In the genomic region with DNA sequence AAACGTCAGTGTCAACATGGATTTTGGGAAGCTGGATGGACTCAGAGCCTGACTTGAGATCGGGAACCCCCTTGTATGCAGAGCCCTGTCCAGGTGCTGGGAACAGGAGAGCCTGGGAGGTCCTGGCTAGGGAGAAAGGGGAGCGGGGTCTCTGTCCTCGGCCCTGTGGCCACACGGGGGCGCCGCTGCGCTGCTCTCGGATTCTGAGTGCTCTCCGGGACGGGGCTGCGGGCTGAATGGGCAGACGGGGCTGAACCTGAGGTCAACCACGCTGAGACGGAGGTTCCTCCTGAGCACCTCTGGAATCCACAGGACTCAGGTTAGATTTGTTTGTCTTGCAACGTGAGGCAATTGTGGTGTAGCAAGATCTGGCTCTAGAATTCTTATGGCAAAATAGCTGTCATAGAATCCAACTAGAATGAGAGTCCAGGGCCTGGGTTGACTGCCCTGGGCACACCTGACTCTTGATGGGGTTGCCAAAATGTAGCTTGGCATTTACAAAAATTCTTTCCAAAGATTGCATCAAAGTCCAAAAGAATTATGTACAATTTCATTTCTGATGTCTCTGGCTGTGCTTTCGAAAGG, we compare ENCODE assay signal across 8 cellular contexts. TPM values are rescaled to one million over a fixed set of nuclear protein-coding genes. Genes with fewer than 3 reads are reported as not detected.
DNase-seq lines count a peak whose midpoint lies in the region; ATAC-seq, FAIRE-seq and TF ChIP-seq lines count a peak whose summit lies in the region.

No MANE protein-coding gene starts in this region.

- no peak overlapping the region for H2AFZ ChIP-seq in endothelial cell of umbilical vein (ENCODE audit: low read depth, low read length)
- no peak overlapping the region for H2AFZ ChIP-seq in neural progenitor cell (replicated peaks)

- BruUV-seq in endothelial cell of umbilical vein (replicated peaks; lab: Mats Ljungman, UMichigan), result no TSS peak

- ATAC-seq in aorta (ENCODE audit: low FRiP score), result peak; percentile 57
- no peak for ATAC-seq in HG02852 (IDR thresholded peaks at IDR 0.05; ENCODE audit: unreplicated experiment)
- no peak for ATAC-seq in HG03469 (IDR thresholded peaks at IDR 0.05; ENCODE audit: unreplicated experiment)

- H3K4me1 Mint-ChIP-seq in neural progenitor cell, result no peaks in the 10 kb centered on the region

- H3K9me2 ChIP-seq in DOHH2 (replicated peaks; ENCODE audit: control insufficient read depth, low read length), result no peaks in the 10 kb centered on the region

- H4K20me1 ChIP-seq in DOHH2 (ENCODE audit: control insufficient read depth, insufficient read depth, low read depth, low read length) (no peaks in the 10 kb centered on the region), endothelial cell of umbilical vein (replicated peaks; ENCODE audit: control insufficient read depth, extremely low read depth, insufficient read depth, low read length) (no peaks in the 10 kb centered on the region), neural progenitor cell (ENCODE audit: low read depth) (no peaks in the 10 kb centered on the region)

- no peaks in the 10 kb centered on the region for H3K9me3 ChIP-seq in DOHH2 (ENCODE audit: control insufficient read depth, insufficient read depth, low read length)
- no peaks in the 10 kb centered on the region for H3K9me3 ChIP-seq in endothelial cell of umbilical vein (replicated peaks; ENCODE audit: control insufficient read depth, insufficient read depth, low read length)
- no peaks in the 10 kb centered on the region for H3K9me3 ChIP-seq in neural progenitor cell (ENCODE audit: low read depth)
- no peaks in the 10 kb centered on the region for H3K9me3 ChIP-seq in aorta (ENCODE audit: control insufficient read depth, low read length)

- CTCF ChIA-PET in endothelial cell of umbilical vein (lab: Charles Lee), result interaction anchor here (0.6 to 2.3 kb wide), 18 partner anchors 9 to 428 kb away, joined by 3 to 13 read pairs (median 3); no protein-coding TSS in a partner anchor

- no peaks in the 10 kb centered on the region for H3K9me1 ChIP-seq in endothelial cell of umbilical vein (replicated peaks; ENCODE audit: control insufficient read depth, extremely low read depth, insufficient read depth, low read length)

- peaks cover 14% of the 10 kb centered on the region for H3K27me3 Mint-ChIP-seq in neural progenitor cell (ENCODE audit: insufficient read depth, low read depth)

- no peak overlapping the region for H3K4me3 ChIP-seq in DOHH2 (ENCODE audit: low read length)
- H3K4me3 ChIP-seq in endothelial cell of umbilical vein (replicated peaks in 1 of 3; ENCODE audit: insufficient read depth in 1 of 3, low read depth in 1 of 3, low read length in 3 of 3), result no peak overlapping the region
- no peak overlapping the region for H3K4me3 ChIP-seq in neural progenitor cell
- no peak overlapping the region for H3K4me3 ChIP-seq in aorta (ENCODE audit: low read length in 2 of 2)

- H3K79me2 ChIP-seq in DOHH2 (ENCODE audit: control insufficient read depth, low read length) (no peaks in the 10 kb centered on the region), endothelial cell of umbilical vein (ENCODE audit: control insufficient read depth, insufficient read depth, low read length) (no peaks in the 10 kb centered on the region), neural progenitor cell (ENCODE audit: low read depth) (no peaks in the 10 kb centered on the region)

- H3K27ac ChIP-seq in DOHH2 (ENCODE audit: low read depth, low read length), result no peak overlapping the region
- H3K27ac ChIP-seq in endothelial cell of umbilical vein (ENCODE audit: insufficient read depth, low read depth, low read length), result no peak overlapping the region
- H3K27ac ChIP-seq in neural progenitor cell, result no peak overlapping the region
- no peak overlapping the region for H3K27ac ChIP-seq in aorta (ENCODE audit: low read depth in 1 of 2, low read length in 2 of 2)

- DNase-seq in LoVo (ENCODE audit: low spot score), result peak; percentile 12
- DNase-seq in activated CD4-positive, alpha-beta T cell treated with anti-CD3 and anti-CD28 coated beads, Interleukin-2, amount 50 U/mL, for 4 hours, result peak; percentile 75 to 79
- DNase-seq in endothelial cell of umbilical vein (ENCODE audit: low read depth, low spot score), result peak; percentile 48
- DNase-seq in neural progenitor cell (ENCODE audit: low spot score), result peak; percentile 84
- DNase-seq in aorta, result peak in 1 of 2 donors; percentile 88

- H3K9ac ChIP-seq in endothelial cell of umbilical vein (replicated peaks; ENCODE audit: extremely low read depth, insufficient read depth, low read length), result no peak overlapping the region
- no peak overlapping the region for H3K9ac ChIP-seq in neural progenitor cell

- no peaks in the 10 kb centered on the region for H3K36me3 ChIP-seq in DOHH2 (ENCODE audit: control insufficient read depth, low read length)
- no peaks in the 10 kb centered on the region for H3K36me3 ChIP-seq in endothelial cell of umbilical vein (ENCODE audit: control insufficient read depth in 2 of 2, extremely low read depth in 1 of 2, insufficient read depth in 2 of 2, low read length in 2 of 2)
- no peaks in the 10 kb centered on the region for H3K36me3 ChIP-seq in neural progenitor cell
- H3K36me3 ChIP-seq in aorta (ENCODE audit: control insufficient read depth in 1 of 2, insufficient read depth in 2 of 2, low read length in 1 of 2), result no peaks in the 10 kb centered on the region

- POLR2A ChIA-PET in endothelial cell of umbilical vein (lab: Charles Lee), result no interaction called here

- TF ChIP-seq POLR2A in endothelial cell of umbilical vein (IDR thresholded peaks at IDR 0.05; ENCODE audit: low read depth, low read length), result no peak

- intact Hi-C loops in endothelial cell of umbilical vein (cut with micrococcal nuclease) (loop anchor here (1.0 to 2.0 kb wide), 4 partner anchors 51 to 132 kb away; no protein-coding TSS in a partner anchor), aorta (cut with DNase I) (loop anchor here (10.0 kb wide), 2 partner anchors 302 to 312 kb away; no protein-coding TSS in a partner anchor)

- H3K27me3 ChIP-seq in DOHH2 (ENCODE audit: control insufficient read depth, low read length) (peaks cover 14% of the 10 kb centered on the region), endothelial cell of umbilical vein (ENCODE audit: control insufficient read depth in 2 of 2, insufficient read depth in 2 of 2, low read length in 2 of 2) (peaks cover 5 to 9% of the 10 kb centered on the region in 2 experiments), neural progenitor cell (peaks cover 15% of the 10 kb centered on the region), aorta (ENCODE audit: control insufficient read depth in 1 of 2, insufficient read depth in 2 of 2, low read length in 1 of 2) (no peaks in the 10 kb centered on the region)

- dilution Hi-C loops in endothelial cell of umbilical vein (cut with MboI; ENCODE audit: extremely low pct_ligation_motif_present, low sequenced_read_pairs), result no loop called here

- WGBS in aorta, 2 donors, result 25 to 27% methylated on average over 17 of the region's 17 CpGs

- H3K4me2 ChIP-seq in DOHH2 (ENCODE audit: low read length), result no peak overlapping the region
- no peak overlapping the region for H3K4me2 ChIP-seq in endothelial cell of umbilical vein (ENCODE audit: insufficient read depth, low read length)
- H3K4me2 ChIP-seq in neural progenitor cell, result no peak overlapping the region

- H3K4me3 Mint-ChIP-seq in neural progenitor cell, result no peak overlapping the region

- TF ChIP-seq CTCF in DOHH2 (IDR thresholded peaks at IDR 0.05; ENCODE audit: low read depth, low read length, poor library complexity, severe bottlenecking) (peak; percentile 76), endothelial cell of umbilical vein (IDR thresholded peaks at IDR 0.05; ENCODE audit: extremely low read depth in 1 of 2, insufficient read depth in 1 of 2, low read depth in 1 of 2, low read length in 2 of 2) (peak; percentile 72 to 98), neural progenitor cell (IDR thresholded peaks at IDR 0.05) (peak; percentile 72)

- H3K36me3 Mint-ChIP-seq in neural progenitor cell, result no peaks in the 10 kb centered on the region

- no peak overlapping the region for H3K27ac Mint-ChIP-seq in neural progenitor cell

- H3K4me1 ChIP-seq in DOHH2 (ENCODE audit: control insufficient read depth, low read length), result no peaks in the 10 kb centered on the region
- no peaks in the 10 kb centered on the region for H3K4me1 ChIP-seq in endothelial cell of umbilical vein (ENCODE audit: control insufficient read depth, extremely low read depth, insufficient read depth, low read length)
- no peaks in the 10 kb centered on the region for H3K4me1 ChIP-seq in neural progenitor cell
- no peaks in the 10 kb centered on the region for H3K4me1 ChIP-seq in aorta (ENCODE audit: control insufficient read depth in 1 of 2, insufficient read depth in 2 of 2, low read length in 2 of 2)

- no peaks in the 10 kb centered on the region for H3K9me3 Mint-ChIP-seq in neural progenitor cell

- H3F3A ChIP-seq in DOHH2 (ENCODE audit: control insufficient read depth, insufficient read depth) (no peaks in the 10 kb centered on the region), neural progenitor cell (ENCODE audit: low read depth) (no peaks in the 10 kb centered on the region)

- FAIRE-seq in endothelial cell of umbilical vein (lab: Jason Lieb, UNC), result peak; percentile 67

RNA-seq across cellular contexts. Expression of gene HLA-F, which starts 20.6 kb away (rescaled TPM):
- total RNA-seq in endothelial cell of umbilical vein, result 1.6 and 2.8 TPM in 2 replicates
- 1.5 and 1.8 TPM in 2 replicates for polyA plus RNA-seq in endothelial cell of umbilical vein
- 0.63 and 0.95 TPM in 2 replicates for polyA plus RNA-seq in endothelial cell of umbilical vein (2011; cell fraction: cytosol; rRNA removed)
- polyA plus RNA-seq in endothelial cell of umbilical vein (2011; cell fraction: nucleus; rRNA removed), result 3.8 and 5.5 TPM in 2 replicates
- polyA plus RNA-seq in endothelial cell of umbilical vein (2012), result 1.1 and 1.7 TPM in 2 replicates
- polyA minus RNA-seq in endothelial cell of umbilical vein, result 2.4 and 4.2 TPM in 2 replicates
- polyA minus RNA-seq in endothelial cell of umbilical vein (2011; cell fraction: cytosol; rRNA and poly(A)+ RNA removed), result not detected
- 0.43 and 2.3 TPM in 2 replicates for polyA minus RNA-seq in endothelial cell of umbilical vein (2011; cell fraction: nucleus; rRNA and poly(A)+ RNA removed)
- total RNA-seq in neural progenitor cell (ENCODE audit: low replicate concordance), result 0.56 TPM in 1 of 2 replicates, not detected in the other
- total RNA-seq in aorta, result 100 to 1,000 TPM in 1 of 2 donors, 10 to 100 TPM in 1; 90.5 to 124 TPM
- polyA plus RNA-seq in aorta, result 100 to 1,000 TPM in 1 of 2 donors, 10 to 100 TPM in 1; 34.2 to 153 TPM

RNA-seq across cellular contexts. Expression of gene ZFP57, which starts 21.7 kb away (rescaled TPM):
- not detected in 2 replicates for total RNA-seq in endothelial cell of umbilical vein
- 0.07 TPM in 1 of 2 replicates, not detected in the other for polyA plus RNA-seq in endothelial cell of umbilical vein
- not detected in 2 replicates for polyA plus RNA-seq in endothelial cell of umbilical vein (2011; cell fraction: cytosol; rRNA removed)
- polyA plus RNA-seq in endothelial cell of umbilical vein (2011; cell fraction: nucleus; rRNA removed), result not detected in 2 replicates
- not detected in 2 replicates for polyA plus RNA-seq in endothelial cell of umbilical vein (2012)
- not detected in 2 replicates for polyA minus RNA-seq in endothelial cell of umbilical vein
- not detected for polyA minus RNA-seq in endothelial cell of umbilical vein (2011; cell fraction: cytosol; rRNA and poly(A)+ RNA removed)
- polyA minus RNA-seq in endothelial cell of umbilical vein (2011; cell fraction: nucleus; rRNA and poly(A)+ RNA removed), result not detected in 2 replicates
- not detected in 2 replicates for total RNA-seq in neural progenitor cell (ENCODE audit: low replicate concordance)
- under 1 TPM in 1 of 2 donors, not detected in 1; 0.49 TPM for total RNA-seq in aorta
- 1 to 10 TPM in 1 of 2 donors, not detected in 1; 7.1 TPM for polyA plus RNA-seq in aorta

RNA-seq across cellular contexts. Expression of gene MOG, which starts 45.7 kb away (rescaled TPM):
- total RNA-seq in endothelial cell of umbilical vein (not detected in 2 replicates), neural progenitor cell (ENCODE audit: low replicate concordance) (not detected in 2 replicates), aorta (not detected)
- polyA plus RNA-seq in endothelial cell of umbilical vein (not detected in 2 replicates), aorta (1 to 10 TPM in 1 of 2 donors, not detected in 1; 1.5 TPM)
- polyA plus RNA-seq in endothelial cell of umbilical vein (2011; cell fraction: cytosol; rRNA removed), result not detected in 2 replicates
- polyA plus RNA-seq in endothelial cell of umbilical vein (2011; cell fraction: nucleus; rRNA removed), result not detected in 2 replicates
- polyA plus RNA-seq in endothelial cell of umbilical vein (2012), result not detected in 2 replicates
- not detected in 2 replicates for polyA minus RNA-seq in endothelial cell of umbilical vein
- polyA minus RNA-seq in endothelial cell of umbilical vein (2011; cell fraction: cytosol; rRNA and poly(A)+ RNA removed), result not detected
- polyA minus RNA-seq in endothelial cell of umbilical vein (2011; cell fraction: nucleus; rRNA and poly(A)+ RNA removed), result not detected in 2 replicates

Comparison
In these comparisons a context has a peak if more than half of its experiments do, and no peak if none do; other contexts are left out.
1. RNA of gene HLA-F, which starts 20.6 kb away (total RNA-seq): 90.5 to 124 TPM in aorta; 1.6 to 2.8 TPM in endothelial cell of umbilical vein and 0.56 TPM in neural progenitor cell; every median in the first group is over 10 times any median in the second.
2. Peak in every context shown above with its lines, with median percentiles within 50 percentile points of each other: CTCF ChIP-seq.